Comparison of ENCODE assay signal across 8 cellular contexts in the genomic region with DNA sequence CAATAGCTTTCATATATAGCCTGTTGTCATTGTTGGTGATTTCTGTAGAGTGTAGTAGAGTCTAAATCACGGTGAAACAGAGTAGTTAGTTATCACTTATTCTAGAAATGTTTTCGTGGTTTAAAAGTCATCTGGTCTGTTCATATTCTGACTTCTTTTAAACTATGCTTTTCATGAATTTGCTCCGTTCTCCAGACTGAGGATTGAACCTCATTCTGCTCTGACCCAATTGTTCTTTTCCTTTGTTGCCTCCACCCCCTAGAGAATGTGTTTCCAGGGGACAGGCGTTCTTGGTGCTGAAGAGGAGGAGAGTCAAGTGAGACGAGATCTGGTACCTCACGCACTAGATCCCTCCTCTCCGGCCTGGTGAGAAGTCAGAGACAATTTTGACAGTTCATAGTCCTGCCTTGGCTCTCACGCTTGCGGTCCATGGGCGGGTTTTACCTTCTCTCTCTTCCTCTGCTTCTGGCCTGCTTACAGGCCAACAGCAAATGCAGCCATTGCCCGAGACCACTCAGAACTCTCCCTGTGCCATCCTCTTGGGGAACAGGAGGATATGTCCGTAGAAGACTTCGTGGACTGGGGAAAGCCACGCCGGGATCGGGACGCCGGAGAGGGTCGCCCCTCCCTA. TPM values are rescaled to one million over a fixed set of nuclear protein-coding genes. Genes with fewer than 3 reads are reported as not detected.
DNase-seq lines count a peak whose midpoint lies in the region; ATAC-seq and TF ChIP-seq lines count a peak whose summit lies in the region.

No MANE protein-coding gene starts in this region.

- peak overlapping the region; percentile 95 for H3K4me2 ChIP-seq in OCI-LY3 (ENCODE audit: low read length)

- H3K36me3 ChIP-seq in OCI-LY3 (replicated peaks; ENCODE audit: low read depth, low read length) (peaks cover 10% of the 10 kb centered on the region), cardiac muscle cell (no peaks in the 10 kb centered on the region)

- H3K27ac Mint-ChIP-seq in activated naive CD4-positive, alpha-beta T cell treated with anti-CD3 and anti-CD28 coated beads, Interleukin-2, amount 50 U/mL, for 72 hours: peak overlapping the region; percentile 97 to 98

- H3K36me3 Mint-ChIP-seq in activated naive CD4-positive, alpha-beta T cell treated with anti-CD3 and anti-CD28 coated beads, Interleukin-2, amount 50 U/mL, for 72 hours: peaks cover 16 to 31% of the 10 kb centered on the region in 2 donors

- H3K9me3 ChIP-seq in OCI-LY3 (ENCODE audit: insufficient read depth, low read length) (no peaks in the 10 kb centered on the region), cardiac muscle cell (ENCODE audit: low read depth) (no peaks in the 10 kb centered on the region)

- TF ChIP-seq CTCF in OCI-LY3 (IDR thresholded peaks at IDR 0.05; ENCODE audit: low read depth, low read length) (no peak), cardiac muscle cell (IDR thresholded peaks at IDR 0.05; ENCODE audit: low read depth, low read length) (no peak)

- H3K4me1 ChIP-seq in OCI-LY3 (ENCODE audit: low read length) (peaks cover 24% of the 10 kb centered on the region), cardiac muscle cell (ENCODE audit: low read depth) (peaks cover 15% of the 10 kb centered on the region)

- H4K20me1 ChIP-seq in OCI-LY3 (ENCODE audit: insufficient read depth, low read length): peaks cover 36% of the 10 kb centered on the region

- H3K27ac ChIP-seq in OCI-LY3 (ENCODE audit: low read length): peak overlapping the region; percentile 87
- H3K27ac ChIP-seq in cardiac muscle cell: peak overlapping the region; percentile 97

- peaks cover 56% of the 10 kb centered on the region for H3K79me2 ChIP-seq in OCI-LY3 (ENCODE audit: low read length)

- peak overlapping the region; percentile 82 for H3K4me3 ChIP-seq in OCI-LY3 (ENCODE audit: low read length)
- peak overlapping the region; percentile 95 for H3K4me3 ChIP-seq in cardiac muscle cell

- H3K9ac ChIP-seq in OCI-LY3 (ENCODE audit: low read length): peak overlapping the region; percentile 74

- ATAC-seq in GM21390 (IDR thresholded peaks at IDR 0.05; ENCODE audit: unreplicated experiment): peak; percentile 67
- peak; percentile 72 to 73 for ATAC-seq in activated naive CD4-positive, alpha-beta T cell treated with anti-CD3 and anti-CD28 coated beads, Interleukin-2, amount 50 U/mL, for 72 hours

- H3K27me3 ChIP-seq in OCI-LY3 (ENCODE audit: low read depth, low read length): no peaks in the 10 kb centered on the region
- no peaks in the 10 kb centered on the region for H3K27me3 ChIP-seq in cardiac muscle cell

- no peaks in the 10 kb centered on the region for H3K9me3 Mint-ChIP-seq in activated naive CD4-positive, alpha-beta T cell treated with anti-CD3 and anti-CD28 coated beads, Interleukin-2, amount 50 U/mL, for 72 hours

- peak; percentile 83 for DNase-seq in GDM1 (lab: John Stamatoyannopoulos, UW)
- peak; percentile 83 for DNase-seq in HS-5 (ENCODE audit: low read depth)
- no peak for DNase-seq in activated naive CD4-positive, alpha-beta T cell treated with anti-CD3 and anti-CD28 coated beads, Interleukin-2, amount 50 U/mL, for 72 hours (ENCODE audit: low spot score in 2 of 2)
- DNase-seq in cardiac muscle cell (ENCODE audit: low read depth in 1 of 2, low spot score in 1 of 2): peak in 1 of 2 donors; percentile 86
- DNase-seq in pulmonary artery endothelial cell (ENCODE audit: low read depth, low spot score): peak; percentile 10
- DNase-seq in D341Med (ENCODE audit: low spot score): no peak

- H2AFZ ChIP-seq in OCI-LY3 (ENCODE audit: low read depth, low read length): peak overlapping the region; percentile 69

RNA-seq across cellular contexts. Expression of gene ZNF292, which starts 0.6 kb away (rescaled TPM):
- 10 to 100 TPM; 57.0 to 100.0 TPM for total RNA-seq in activated naive CD4-positive, alpha-beta T cell treated with anti-CD3 and anti-CD28 coated beads, Interleukin-2, amount 50 U/mL, for 72 hours
- total RNA-seq in cardiac muscle cell: 43.3 and 48.7 TPM in 2 replicates
- polyA plus RNA-seq in cardiac muscle cell: 50.4 and 60.1 TPM in 2 replicates
- total RNA-seq in pulmonary artery endothelial cell: 14.8 and 16.9 TPM in 2 replicates

RNA-seq across cellular contexts. Expression of gene CGA, which starts 59.9 kb away (rescaled TPM):
- total RNA-seq in activated naive CD4-positive, alpha-beta T cell treated with anti-CD3 and anti-CD28 coated beads, Interleukin-2, amount 50 U/mL, for 72 hours: not detected
- total RNA-seq in cardiac muscle cell: 0.53 TPM in 1 of 2 replicates, not detected in the other
- 0.51 and 1.2 TPM in 2 replicates for polyA plus RNA-seq in cardiac muscle cell
- total RNA-seq in pulmonary artery endothelial cell: not detected in 2 replicates

Comparison
In these comparisons a context has a peak if more than half of its experiments do, and no peak if none do; other contexts are left out.
1. DNase-seq: peak in GDM1 (single experiment), HS-5 (single experiment) and pulmonary artery endothelial cell (single experiment); none in activated naive CD4-positive, alpha-beta T cell treated with anti-CD3 and anti-CD28 coated beads, Interleukin-2, amount 50 U/mL, for 72 hours (0 of 2) and D341Med (single experiment).